ENCODE assay signal across 1 cellular context in the genomic region with DNA sequence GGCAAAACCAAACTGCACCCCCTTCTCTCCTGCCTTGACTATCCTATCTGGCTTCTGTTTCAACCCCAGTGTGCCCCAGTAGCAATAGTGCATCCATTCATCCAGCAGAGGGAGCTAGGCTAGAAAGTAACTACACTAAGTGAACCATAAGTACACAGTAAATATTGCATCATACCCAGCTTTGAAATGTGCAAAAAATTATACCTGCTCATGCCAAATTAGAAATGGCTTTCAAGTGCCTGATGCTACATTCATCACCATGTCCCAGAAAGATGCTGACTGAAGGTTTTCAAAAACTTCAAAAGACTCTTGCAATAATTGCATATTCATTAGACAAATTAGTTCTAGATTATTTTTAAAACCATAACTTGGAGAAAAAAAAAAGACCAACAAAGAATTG.
TF ChIP-seq lines count a peak whose summit lies in the region.

No MANE protein-coding gene starts in this region.

TF ChIP-seq in K562, 482 proteins besides CTCF, POLR2A, EP300 and RAD21 (continued from another document and continues in another):
- TF ChIP-seq MNT (conservative IDR thresholded peaks at IDR 0.05) (peak in 1 of 2 experiments; percentile 47; a peak in 1 of 4 replicates), DPF2 (IDR thresholded peaks at IDR 0.05) (peak; percentile 42; the same call in 1 of the 2 replicates), HDAC3 (IDR thresholded peaks at IDR 0.05; ENCODE audit: borderline replicate concordance, partially characterized antibody) (no peak), ZNF830 (CRISPR knock-in tag; IDR thresholded peaks at IDR 0.05) (no peak), ETV5 (CRISPR knock-in tag; IDR thresholded peaks at IDR 0.05; ENCODE audit: low read depth) (no peak), HDAC8 (tag; IDR thresholded peaks at IDR 0.05) (no peak), SMARCA4 (IDR thresholded peaks at IDR 0.05) (peak; percentile 56; the same call in 1 of the 2 replicates), POLR2H (tag; IDR thresholded peaks at IDR 0.05; ENCODE audit: low read depth) (peak; percentile 55), NFE2L1 (tag; IDR thresholded peaks at IDR 0.05; ENCODE audit: borderline replicate concordance, low read depth) (no peak), RBM22 (IDR thresholded peaks at IDR 0.05; ENCODE audit: low read depth, low read length, poor library complexity, severe bottlenecking) (no peak), ZNF41 (CRISPR knock-in tag; conservative IDR thresholded peaks at IDR 0.05) (no peak), ZNF311 (CRISPR knock-in tag; IDR thresholded peaks at IDR 0.05) (peak; percentile 65), SMAD4 (CRISPR knock-in tag; conservative IDR thresholded peaks at IDR 0.05) (peak; percentile 50; the same call in 1 of the 2 replicates), MECOM (CRISPR knock-in tag; IDR thresholded peaks at IDR 0.05) (peak; percentile 57; the same call in 1 of the 2 replicates), GABPA (tag; conservative IDR thresholded peaks at IDR 0.05; ENCODE audit: low read depth) (no peak; the same call in 1 of the 2 replicates), RBM17 (IDR thresholded peaks at IDR 0.05; ENCODE audit: borderline replicate concordance, low read depth, low read length) (no peak), ZNF3 (CRISPR knock-in tag; IDR thresholded peaks at IDR 0.05) (no peak), MXI1 (IDR thresholded peaks at IDR 0.05; ENCODE audit: low read depth, low read length) (no peak), E2F6 (IDR thresholded peaks at IDR 0.05; ENCODE audit: borderline replicate concordance in 1 of 2, extremely low read depth in 1 of 2, insufficient read depth in 1 of 2, insufficient read length in 1 of 2, low read depth in 1 of 2, low read length in 1 of 2, poor library complexity in 1 of 2, severe bottlenecking in 1 of 2) (no peak), ZNF23 (CRISPR knock-in tag; IDR thresholded peaks at IDR 0.05) (no peak), PURB (CRISPR knock-in tag; IDR thresholded peaks at IDR 0.05; ENCODE audit: low read depth) (no peak), NFATC3 (IDR thresholded peaks at IDR 0.05) (no peak), NR3C1 (CRISPR knock-in tag; IDR thresholded peaks at IDR 0.05) (no peak), RBBP5 (IDR thresholded peaks at IDR 0.05; ENCODE audit: borderline replicate concordance, insufficient read depth, low read length, poor library complexity, severe bottlenecking) (no peak), CTCFL (IDR thresholded peaks at IDR 0.05; ENCODE audit: borderline replicate concordance, insufficient read depth, low read depth, low read length, poor library complexity, severe bottlenecking) (no peak), RUNX1 (IDR thresholded peaks at IDR 0.05; ENCODE audit: low read depth) (no peak), ZNF282 (CRISPR knock-in tag; IDR thresholded peaks at IDR 0.05) (no peak), GATA2 (CRISPR knock-in tag; IDR thresholded peaks at IDR 0.05) (no peak), ARID3A (IDR thresholded peaks at IDR 0.05; ENCODE audit: borderline replicate concordance, low read depth, low read length) (0 out of 2 replicates have a peak, but pooled peaks have one; percentile 30), HNRNPUL1 (IDR thresholded peaks at IDR 0.05; ENCODE audit: low read length) (no peak), TCF7L2 (IDR thresholded peaks at IDR 0.05; ENCODE audit: low read depth, low read length) (no peak), LCOR (CRISPR knock-in tag; IDR thresholded peaks at IDR 0.05) (no peak), FOXA1 (IDR thresholded peaks at IDR 0.05; ENCODE audit: borderline replicate concordance) (peak; percentile 51; the same call in 1 of the 2 replicates), HSF4 (CRISPR knock-in tag; IDR thresholded peaks at IDR 0.05; ENCODE audit: borderline replicate concordance) (no peak), ZNF124 (CRISPR knock-in tag; IDR thresholded peaks at IDR 0.05) (no peak), NCOA2 (IDR thresholded peaks at IDR 0.05; ENCODE audit: partially characterized antibody in 2 of 2) (peak in 1 of 2 experiments; percentile 26), HDAC6 (IDR thresholded peaks at IDR 0.05; ENCODE audit: low read depth, low read length) (no peak), ZNF347 (CRISPR knock-in tag; IDR thresholded peaks at IDR 0.05; ENCODE audit: low read depth) (no peak), MCM3 (IDR thresholded peaks at IDR 0.05) (no peak), ZNF224 (CRISPR knock-in tag; IDR thresholded peaks at IDR 0.05) (no peak), HMG20B (CRISPR knock-in tag; IDR thresholded peaks at IDR 0.05) (no peak), SREBF1 (IDR thresholded peaks at IDR 0.05; ENCODE audit: borderline replicate concordance, low read depth, low read length) (no peak), SP2 (IDR thresholded peaks at IDR 0.05; ENCODE audit: extremely low read depth, low read depth, low read length, poor library complexity, severe bottlenecking) (no peak)
- TF ChIP-seq, protein P1, sequence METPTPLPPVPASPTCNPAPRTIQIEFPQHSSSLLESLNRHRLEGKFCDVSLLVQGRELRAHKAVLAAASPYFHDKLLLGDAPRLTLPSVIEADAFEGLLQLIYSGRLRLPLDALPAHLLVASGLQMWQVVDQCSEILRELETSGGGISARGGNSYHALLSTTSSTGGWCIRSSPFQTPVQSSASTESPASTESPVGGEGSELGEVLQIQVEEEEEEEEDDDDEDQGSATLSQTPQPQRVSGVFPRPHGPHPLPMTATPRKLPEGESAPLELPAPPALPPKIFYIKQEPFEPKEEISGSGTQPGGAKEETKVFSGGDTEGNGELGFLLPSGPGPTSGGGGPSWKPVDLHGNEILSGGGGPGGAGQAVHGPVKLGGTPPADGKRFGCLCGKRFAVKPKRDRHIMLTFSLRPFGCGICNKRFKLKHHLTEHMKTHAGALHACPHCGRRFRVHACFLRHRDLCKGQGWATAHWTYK (CRISPR knock-in tag; IDR thresholded peaks at IDR 0.05), result no peak
- TF ChIP-seq, protein P2, sequence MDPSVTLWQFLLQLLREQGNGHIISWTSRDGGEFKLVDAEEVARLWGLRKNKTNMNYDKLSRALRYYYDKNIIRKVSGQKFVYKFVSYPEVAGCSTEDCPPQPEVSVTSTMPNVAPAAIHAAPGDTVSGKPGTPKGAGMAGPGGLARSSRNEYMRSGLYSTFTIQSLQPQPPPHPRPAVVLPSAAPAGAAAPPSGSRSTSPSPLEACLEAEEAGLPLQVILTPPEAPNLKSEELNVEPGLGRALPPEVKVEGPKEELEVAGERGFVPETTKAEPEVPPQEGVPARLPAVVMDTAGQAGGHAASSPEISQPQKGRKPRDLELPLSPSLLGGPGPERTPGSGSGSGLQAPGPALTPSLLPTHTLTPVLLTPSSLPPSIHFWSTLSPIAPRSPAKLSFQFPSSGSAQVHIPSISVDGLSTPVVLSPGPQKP (CRISPR knock-in tag; IDR thresholded peaks at IDR 0.05), result no peak
- TF ChIP-seq, protein P3, sequence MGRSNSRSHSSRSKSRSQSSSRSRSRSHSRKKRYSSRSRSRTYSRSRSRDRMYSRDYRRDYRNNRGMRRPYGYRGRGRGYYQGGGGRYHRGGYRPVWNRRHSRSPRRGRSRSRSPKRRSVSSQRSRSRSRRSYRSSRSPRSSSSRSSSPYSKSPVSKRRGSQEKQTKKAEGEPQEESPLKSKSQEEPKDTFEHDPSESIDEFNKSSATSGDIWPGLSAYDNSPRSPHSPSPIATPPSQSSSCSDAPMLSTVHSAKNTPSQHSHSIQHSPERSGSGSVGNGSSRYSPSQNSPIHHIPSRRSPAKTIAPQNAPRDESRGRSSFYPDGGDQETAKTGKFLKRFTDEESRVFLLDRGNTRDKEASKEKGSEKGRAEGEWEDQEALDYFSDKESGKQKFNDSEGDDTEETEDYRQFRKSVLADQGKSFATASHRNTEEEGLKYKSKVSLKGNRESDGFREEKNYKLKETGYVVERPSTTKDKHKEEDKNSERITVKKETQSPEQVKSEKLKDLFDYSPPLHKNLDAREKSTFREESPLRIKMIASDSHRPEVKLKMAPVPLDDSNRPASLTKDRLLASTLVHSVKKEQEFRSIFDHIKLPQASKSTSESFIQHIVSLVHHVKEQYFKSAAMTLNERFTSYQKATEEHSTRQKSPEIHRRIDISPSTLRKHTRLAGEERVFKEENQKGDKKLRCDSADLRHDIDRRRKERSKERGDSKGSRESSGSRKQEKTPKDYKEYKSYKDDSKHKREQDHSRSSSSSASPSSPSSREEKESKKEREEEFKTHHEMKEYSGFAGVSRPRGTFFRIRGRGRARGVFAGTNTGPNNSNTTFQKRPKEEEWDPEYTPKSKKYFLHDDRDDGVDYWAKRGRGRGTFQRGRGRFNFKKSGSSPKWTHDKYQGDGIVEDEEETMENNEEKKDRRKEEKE (IDR thresholded peaks at IDR 0.05; ENCODE audit: borderline replicate concordance in 1 of 2, control insufficient read depth in 1 of 2, low read depth in 2 of 2, low read length in 1 of 2), result no peak
- TF ChIP-seq, protein P4, sequence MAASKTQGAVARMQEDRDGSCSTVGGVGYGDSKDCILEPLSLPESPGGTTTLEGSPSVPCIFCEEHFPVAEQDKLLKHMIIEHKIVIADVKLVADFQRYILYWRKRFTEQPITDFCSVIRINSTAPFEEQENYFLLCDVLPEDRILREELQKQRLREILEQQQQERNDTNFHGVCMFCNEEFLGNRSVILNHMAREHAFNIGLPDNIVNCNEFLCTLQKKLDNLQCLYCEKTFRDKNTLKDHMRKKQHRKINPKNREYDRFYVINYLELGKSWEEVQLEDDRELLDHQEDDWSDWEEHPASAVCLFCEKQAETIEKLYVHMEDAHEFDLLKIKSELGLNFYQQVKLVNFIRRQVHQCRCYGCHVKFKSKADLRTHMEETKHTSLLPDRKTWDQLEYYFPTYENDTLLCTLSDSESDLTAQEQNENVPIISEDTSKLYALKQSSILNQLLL (CRISPR knock-in tag; IDR thresholded peaks at IDR 0.05; ENCODE audit: borderline replicate concordance), result no peak
- TF ChIP-seq, protein P5, sequence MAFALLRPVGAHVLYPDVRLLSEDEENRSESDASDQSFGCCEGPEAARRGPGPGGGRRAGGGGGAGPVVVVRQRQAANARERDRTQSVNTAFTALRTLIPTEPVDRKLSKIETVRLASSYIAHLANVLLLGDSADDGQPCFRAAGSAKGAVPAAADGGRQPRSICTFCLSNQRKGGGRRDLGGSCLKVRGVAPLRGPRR (CRISPR knock-in tag; IDR thresholded peaks at IDR 0.05), result no peak
- TF ChIP-seq, protein P6, sequence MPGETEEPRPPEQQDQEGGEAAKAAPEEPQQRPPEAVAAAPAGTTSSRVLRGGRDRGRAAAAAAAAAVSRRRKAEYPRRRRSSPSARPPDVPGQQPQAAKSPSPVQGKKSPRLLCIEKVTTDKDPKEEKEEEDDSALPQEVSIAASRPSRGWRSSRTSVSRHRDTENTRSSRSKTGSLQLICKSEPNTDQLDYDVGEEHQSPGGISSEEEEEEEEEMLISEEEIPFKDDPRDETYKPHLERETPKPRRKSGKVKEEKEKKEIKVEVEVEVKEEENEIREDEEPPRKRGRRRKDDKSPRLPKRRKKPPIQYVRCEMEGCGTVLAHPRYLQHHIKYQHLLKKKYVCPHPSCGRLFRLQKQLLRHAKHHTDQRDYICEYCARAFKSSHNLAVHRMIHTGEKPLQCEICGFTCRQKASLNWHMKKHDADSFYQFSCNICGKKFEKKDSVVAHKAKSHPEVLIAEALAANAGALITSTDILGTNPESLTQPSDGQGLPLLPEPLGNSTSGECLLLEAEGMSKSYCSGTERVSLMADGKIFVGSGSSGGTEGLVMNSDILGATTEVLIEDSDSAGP (CRISPR knock-in tag; IDR thresholded peaks at IDR 0.05), result no peak
